Comparison of ENCODE assay signal across 8 cellular contexts in genomic region chr7:1537631-1538412, GRCh38. TPM values are rescaled to one million over a fixed set of nuclear protein-coding genes. Genes with fewer than 3 reads are reported as not detected.
DNase-seq lines count a peak whose midpoint lies in the region; ATAC-seq, FAIRE-seq and TF ChIP-seq lines count a peak whose summit lies in the region.

No MANE protein-coding gene starts in this region.

- H3K27me3 ChIP-seq in Peyer's patch (no peaks in the 10 kb centered on the region), endothelial cell of umbilical vein (ENCODE audit: control insufficient read depth in 2 of 2, insufficient read depth in 2 of 2, low read length in 2 of 2) (no peaks in the 10 kb centered on the region), upper lobe of right lung (no peaks in the 10 kb centered on the region)

- H3K4me3 ChIP-seq in Peyer's patch: peak overlapping the region; percentile 16 to 57 (median 40)
- peak overlapping the region in 2 of 3 experiments; percentile 25 to 45 for H3K4me3 ChIP-seq in endothelial cell of umbilical vein (replicated peaks in 1 of 3; ENCODE audit: insufficient read depth in 1 of 3, low read depth in 1 of 3, low read length in 3 of 3)
- peak overlapping the region; percentile 55 for H3K4me3 ChIP-seq in upper lobe of right lung

- TF ChIP-seq POLR2A in Peyer's patch (IDR thresholded peaks at IDR 0.05) (no peak), endothelial cell of umbilical vein (IDR thresholded peaks at IDR 0.05; ENCODE audit: low read depth, low read length) (no peak)

- BruUV-seq in endothelial cell of umbilical vein (replicated peaks; lab: Mats Ljungman, UMichigan): TSS peak; percentile 8

- H3K36me3 ChIP-seq in Peyer's patch (peaks cover 0 to 54% (median 0%) of the 10 kb centered on the region in 3 donors), endothelial cell of umbilical vein (ENCODE audit: control insufficient read depth in 2 of 2, extremely low read depth in 1 of 2, insufficient read depth in 2 of 2, low read length in 2 of 2) (peaks cover 6 to 21% of the 10 kb centered on the region in 2 experiments), upper lobe of right lung (peaks cover 37% of the 10 kb centered on the region)

- in situ Hi-C loops in G401 (cut with HindIII; ENCODE audit: low sequenced_read_pairs): no loop called here

- H3K9me3 ChIP-seq in Peyer's patch (no peaks in the 10 kb centered on the region), endothelial cell of umbilical vein (replicated peaks; ENCODE audit: control insufficient read depth, insufficient read depth, low read length) (no peaks in the 10 kb centered on the region), upper lobe of right lung (no peaks in the 10 kb centered on the region)

- H3K27ac ChIP-seq in Peyer's patch (peak overlapping the region; percentile 72 to 98 (median 90)), endothelial cell of umbilical vein (ENCODE audit: insufficient read depth, low read depth, low read length) (peak overlapping the region; percentile 97), upper lobe of right lung (peak overlapping the region; percentile 88)

- CTCF ChIA-PET in endothelial cell of umbilical vein (lab: Charles Lee): interaction anchor here (0.6 to 1.2 kb wide), 3 partner anchors 10 to 22 kb away, joined by 3 to 6 read pairs (median 3); partner anchors contain the start of gene TMEM184A

- peak; percentile 3 for ATAC-seq in upper lobe of right lung
- no peak for ATAC-seq in GM19463 (IDR thresholded peaks at IDR 0.05; ENCODE audit: unreplicated experiment)

- peaks cover 0 to 55% (median 15%) of the 10 kb centered on the region in 4 donors for H3K4me1 ChIP-seq in Peyer's patch
- peaks cover 50% of the 10 kb centered on the region for H3K4me1 ChIP-seq in endothelial cell of umbilical vein (ENCODE audit: control insufficient read depth, extremely low read depth, insufficient read depth, low read length)
- peaks cover 42% of the 10 kb centered on the region for H3K4me1 ChIP-seq in upper lobe of right lung

- TF ChIP-seq CTCF in Peyer's patch (IDR thresholded peaks at IDR 0.05) (no peak), endothelial cell of umbilical vein (IDR thresholded peaks at IDR 0.05; ENCODE audit: extremely low read depth in 1 of 2, insufficient read depth in 1 of 2, low read depth in 1 of 2, low read length in 2 of 2) (no peak), upper lobe of right lung (IDR thresholded peaks at IDR 0.05) (no peak)

- H4K20me1 ChIP-seq in endothelial cell of umbilical vein (replicated peaks; ENCODE audit: control insufficient read depth, extremely low read depth, insufficient read depth, low read length): no peaks in the 10 kb centered on the region

- peaks cover 47% of the 10 kb centered on the region for H3K79me2 ChIP-seq in endothelial cell of umbilical vein (ENCODE audit: control insufficient read depth, insufficient read depth, low read length)

- H3K9me1 ChIP-seq in endothelial cell of umbilical vein (replicated peaks; ENCODE audit: control insufficient read depth, extremely low read depth, insufficient read depth, low read length): no peaks in the 10 kb centered on the region

- H3K4me2 ChIP-seq in endothelial cell of umbilical vein (ENCODE audit: insufficient read depth, low read length): peak overlapping the region; percentile 41

- peak; percentile 99 for FAIRE-seq in endothelial cell of umbilical vein (lab: Jason Lieb, UNC)

- dilution Hi-C loops in endothelial cell of umbilical vein (cut with MboI; ENCODE audit: extremely low pct_ligation_motif_present, low sequenced_read_pairs): no loop called here

- H3K9ac ChIP-seq in endothelial cell of umbilical vein (replicated peaks; ENCODE audit: extremely low read depth, insufficient read depth, low read length): peak overlapping the region; percentile 98

- DNase-seq in G401 (ENCODE audit: low spot score): peak; percentile 93
- DNase-seq in Peyer's patch: peak; percentile 49 to 83 (median 74)
- peak; percentile 100 for DNase-seq in endothelial cell of umbilical vein (ENCODE audit: low read depth, low spot score)
- DNase-seq in middle frontal gyrus (ENCODE audit: extremely low spot score, low spot score): peak; percentile 51
- peak; percentile 87 for DNase-seq in upper lobe of right lung
- no peak for DNase-seq in LoVo (ENCODE audit: low spot score)
- DNase-seq in NCI-H526 treated with DMSO at 0.1 percent for 48 hours (lab: John Stamatoyannopoulos, UW): no peak

- no peak overlapping the region for H2AFZ ChIP-seq in endothelial cell of umbilical vein (ENCODE audit: low read depth, low read length)

- intact Hi-C loops in endothelial cell of umbilical vein (cut with micrococcal nuclease): loop anchor here (1.0 kb wide), 2 partner anchors 18 to 34 kb away; partner anchors contain the start of gene INTS1
- intact Hi-C loops in upper lobe of right lung (cut with DNase I): no loop called here

- POLR2A ChIA-PET in endothelial cell of umbilical vein (lab: Charles Lee): no interaction called here

TF ChIP-seq in endothelial cell of umbilical vein, 7 proteins besides CTCF, POLR2A, EP300 and RAD21:
- TF ChIP-seq JUN (IDR thresholded peaks at IDR 0.05; ENCODE audit: borderline replicate concordance, insufficient read depth, insufficient read length, low read depth) (no peak), FOS (IDR thresholded peaks at IDR 0.05; ENCODE audit: borderline replicate concordance, insufficient read depth, low read length) (peak; percentile 6), EZH2 (IDR thresholded peaks at IDR 0.05; ENCODE audit: borderline replicate concordance, low read depth, low read length, severe bottlenecking) (no peak), MYC (IDR thresholded peaks at IDR 0.05; ENCODE audit: low read depth, low read length) (no peak), POLR2AphosphoS5 (IDR thresholded peaks at IDR 0.05; ENCODE audit: insufficient read depth, low read depth, low read length) (peak; percentile 81), MAX (IDR thresholded peaks at IDR 0.05; ENCODE audit: insufficient read depth, insufficient read length) (peak; percentile 91), GATA2 (IDR thresholded peaks at IDR 0.05; ENCODE audit: insufficient read depth, insufficient read length, low read depth, low read length) (peak; percentile 88)

RNA-seq across cellular contexts. Expression of gene MAFK, which starts 7.3 kb away (rescaled TPM):
- total RNA-seq in G401 (2014; rRNA removed; shearing (Covaris generic)): 12.6 and 16.7 TPM in 2 replicates
- total RNA-seq in Peyer's patch: 10 to 100 TPM; 32.9 to 80.2 (median 55.0) TPM
- 39.4 and 66.9 TPM in 2 replicates for total RNA-seq in endothelial cell of umbilical vein
- 22.2 and 23.3 TPM in 2 replicates for polyA plus RNA-seq in endothelial cell of umbilical vein
- 10.8 and 13.7 TPM in 2 replicates for polyA plus RNA-seq in endothelial cell of umbilical vein (2011; cell fraction: cytosol; rRNA removed)
- 167 and 174 TPM in 2 replicates for polyA plus RNA-seq in endothelial cell of umbilical vein (2011; cell fraction: nucleus; rRNA removed)
- polyA plus RNA-seq in endothelial cell of umbilical vein (2012): 16.7 and 23.2 TPM in 2 replicates
- 13.0 and 16.2 TPM in 2 replicates for polyA minus RNA-seq in endothelial cell of umbilical vein
- polyA minus RNA-seq in endothelial cell of umbilical vein (2011; cell fraction: cytosol; rRNA and poly(A)+ RNA removed): 27.5 TPM
- 25.4 and 68.6 TPM in 2 replicates for polyA minus RNA-seq in endothelial cell of umbilical vein (2011; cell fraction: nucleus; rRNA and poly(A)+ RNA removed)
- 64.8 TPM for total RNA-seq in upper lobe of right lung

RNA-seq across cellular contexts. Expression of gene TMEM184A, which starts 18.2 kb away (rescaled TPM):
- 0.49 and 1.8 TPM in 2 replicates for total RNA-seq in G401 (2014; rRNA removed; shearing (Covaris generic))
- total RNA-seq in Peyer's patch (100 to 1,000 TPM in 3 of 4 donors, 10 to 100 TPM in 1; 41.3 to 161 (median 151) TPM), endothelial cell of umbilical vein (not detected in 2 replicates), upper lobe of right lung (4.4 TPM)
- polyA plus RNA-seq in endothelial cell of umbilical vein: 0.41 and 0.48 TPM in 2 replicates
- polyA plus RNA-seq in endothelial cell of umbilical vein (2011; cell fraction: cytosol; rRNA removed): 0.07 and 0.22 TPM in 2 replicates
- 0.25 and 0.66 TPM in 2 replicates for polyA plus RNA-seq in endothelial cell of umbilical vein (2011; cell fraction: nucleus; rRNA removed)
- 0.07 TPM in 2 replicates for polyA plus RNA-seq in endothelial cell of umbilical vein (2012)
- polyA minus RNA-seq in endothelial cell of umbilical vein: 0.15 TPM in 1 of 2 replicates, not detected in the other
- polyA minus RNA-seq in endothelial cell of umbilical vein (2011; cell fraction: cytosol; rRNA and poly(A)+ RNA removed): 21.1 TPM
- polyA minus RNA-seq in endothelial cell of umbilical vein (2011; cell fraction: nucleus; rRNA and poly(A)+ RNA removed): 0.48 and 0.91 TPM in 2 replicates

RNA-seq across cellular contexts. Expression of gene PSMG3, which starts 32.0 kb away (rescaled TPM):
- 97.4 and 104 TPM in 2 replicates for total RNA-seq in G401 (2014; rRNA removed; shearing (Covaris generic))
- 10 to 100 TPM; 33.0 to 67.5 (median 47.7) TPM for total RNA-seq in Peyer's patch
- 25.5 and 28.4 TPM in 2 replicates for total RNA-seq in endothelial cell of umbilical vein
- polyA plus RNA-seq in endothelial cell of umbilical vein: 40.4 and 49.7 TPM in 2 replicates
- 48.3 and 57.1 TPM in 2 replicates for polyA plus RNA-seq in endothelial cell of umbilical vein (2011; cell fraction: cytosol; rRNA removed)
- 29.1 and 31.2 TPM in 2 replicates for polyA plus RNA-seq in endothelial cell of umbilical vein (2011; cell fraction: nucleus; rRNA removed)
- polyA plus RNA-seq in endothelial cell of umbilical vein (2012): 18.9 and 27.6 TPM in 2 replicates
- 11.4 and 14.3 TPM in 2 replicates for polyA minus RNA-seq in endothelial cell of umbilical vein
- polyA minus RNA-seq in endothelial cell of umbilical vein (2011; cell fraction: cytosol; rRNA and poly(A)+ RNA removed): 39.1 TPM
- 4.4 and 6.7 TPM in 2 replicates for polyA minus RNA-seq in endothelial cell of umbilical vein (2011; cell fraction: nucleus; rRNA and poly(A)+ RNA removed)
- total RNA-seq in upper lobe of right lung: 20.3 TPM

RNA-seq across cellular contexts. Expression of gene INTS1, which starts 33.6 kb away (rescaled TPM):
- total RNA-seq in G401 (2014; rRNA removed; shearing (Covaris generic)): 96.8 and 104 TPM in 2 replicates
- 100 to 1,000 TPM in 2 of 4 donors, 10 to 100 TPM in 2; 84.4 to 192 (median 108) TPM for total RNA-seq in Peyer's patch
- total RNA-seq in endothelial cell of umbilical vein: 114 and 116 TPM in 2 replicates
- 57.8 and 86.5 TPM in 2 replicates for polyA plus RNA-seq in endothelial cell of umbilical vein
- 25.1 and 38.8 TPM in 2 replicates for polyA plus RNA-seq in endothelial cell of umbilical vein (2011; cell fraction: cytosol; rRNA removed)
- 99.5 and 107 TPM in 2 replicates for polyA plus RNA-seq in endothelial cell of umbilical vein (2011; cell fraction: nucleus; rRNA removed)
- 48.4 and 56.9 TPM in 2 replicates for polyA plus RNA-seq in endothelial cell of umbilical vein (2012)
- polyA minus RNA-seq in endothelial cell of umbilical vein: 39.2 and 47.6 TPM in 2 replicates
- polyA minus RNA-seq in endothelial cell of umbilical vein (2011; cell fraction: cytosol; rRNA and poly(A)+ RNA removed): 50.1 TPM
- 38.4 and 74.9 TPM in 2 replicates for polyA minus RNA-seq in endothelial cell of umbilical vein (2011; cell fraction: nucleus; rRNA and poly(A)+ RNA removed)
- total RNA-seq in upper lobe of right lung: 49.2 TPM

Comparison
In these comparisons a context has a peak if more than half of its experiments do, and no peak if none do; other contexts are left out.
1. DNase-seq: peak in G401 (single experiment), Peyer's patch (3 of 3), endothelial cell of umbilical vein (single experiment), middle frontal gyrus (single experiment) and upper lobe of right lung (single experiment); none in LoVo (single experiment) and NCI-H526 treated with DMSO at 0.1 percent for 48 hours (single experiment).
2. Peak in every context shown above with its lines, with median percentiles within 50 percentile points of each other: H3K27ac ChIP-seq and H3K4me3 ChIP-seq.